ENCODE assay signal across 8 cellular contexts in genomic region chr4:25367004-25367621, GRCh38. TPM values are rescaled to one million over a fixed set of nuclear protein-coding genes. Genes with fewer than 3 reads are reported as not detected.
DNase-seq lines count a peak whose midpoint lies in the region; ATAC-seq and TF ChIP-seq lines count a peak whose summit lies in the region.

No MANE protein-coding gene starts in this region.

- H3K4me3 Mint-ChIP-seq in endothelial cell (ENCODE audit: unreplicated experiment), result no peak overlapping the region

- no peaks in the 10 kb centered on the region for H3K9me3 Mint-ChIP-seq in endothelial cell (ENCODE audit: unreplicated experiment)

- H3K27me3 ChIP-seq in heart right ventricle, result no peaks in the 10 kb centered on the region

- ATAC-seq in heart right ventricle (no peak), HG02885 (IDR thresholded peaks at IDR 0.05; ENCODE audit: poor library complexity, unreplicated experiment) (no peak)

- 83 to 88% methylated on average over 2 of the region's 2 CpGs for WGBS in heart right ventricle, 2 donors

- H3K9me3 ChIP-seq in heart right ventricle, result no peaks in the 10 kb centered on the region

- intact Hi-C loops in heart right ventricle (cut with DNase I), result loop anchor here in 6 of 10 donors (5.0 to 10.0 kb wide), 5 partner anchors 52 to 880 kb away; partner anchors contain the start of genes SEPSECS (in 1 of the 6) and ZCCHC4 (in 1 of the 6)
- intact Hi-C loops in cardiac septum (cut with DNase I), result no loop called here

- DNase-seq in heart right ventricle (no peak), cardiac septum (ENCODE audit: low spot score) (no peak), NCI-H69 (lab: John Stamatoyannopoulos, UW) (peak; percentile 39), endothelial cell (ENCODE audit: low spot score) (no peak), pons (ENCODE audit: low spot score) (peak; percentile 52), HK-2 (ENCODE audit: unreplicated experiment) (no peak)
- DNase-seq in stimulated activated CD4-positive, alpha-beta T cell treated with anti-CD3 and anti-CD28 coated beads, Interleukin-2, amount 100 ng/mL, for 24 hours, result no peak

- H3K4me1 ChIP-seq in heart right ventricle, result no peaks in the 10 kb centered on the region

- no peaks in the 10 kb centered on the region for H3K36me3 Mint-ChIP-seq in endothelial cell (ENCODE audit: low read depth, unreplicated experiment)

- peak; percentile 34 to 74 (median 67) for TF ChIP-seq CTCF in heart right ventricle (IDR thresholded peaks at IDR 0.05)
- peak; percentile 81 for TF ChIP-seq CTCF in endothelial cell (IDR thresholded peaks at IDR 0.05; ENCODE audit: unreplicated experiment)

- H3K27me3 Mint-ChIP-seq in endothelial cell (ENCODE audit: unreplicated experiment), result no peaks in the 10 kb centered on the region

- H3K27ac Mint-ChIP-seq in endothelial cell (ENCODE audit: unreplicated experiment), result no peak overlapping the region

- no peak overlapping the region for H3K27ac ChIP-seq in heart right ventricle

- no peak overlapping the region for H3K4me3 ChIP-seq in heart right ventricle

- H3K36me3 ChIP-seq in heart right ventricle, result peaks cover 0 to 67% (median 14%) of the 10 kb centered on the region in 9 donors

- H3K4me1 Mint-ChIP-seq in endothelial cell (ENCODE audit: unreplicated experiment), result no peaks in the 10 kb centered on the region

RNA-seq across cellular contexts. Expression of gene ANAPC4, which starts 9.9 kb away (rescaled TPM):
- total RNA-seq in heart right ventricle, result 10 to 100 TPM in 9 of 10 donors, 1 to 10 TPM in 1; 9.9 to 13.8 (median 11.5) TPM
- polyA plus RNA-seq in heart right ventricle, result 10 to 100 TPM in 1 of 2 donors, 1 to 10 TPM in 1; 8.2 to 26.7 TPM
- total RNA-seq in cardiac septum, result 14.2 TPM
- 20.1 TPM for total RNA-seq in endothelial cell (ENCODE audit: unreplicated experiment)

RNA-seq across cellular contexts. Expression of gene ZCCHC4, which starts 54.5 kb away (rescaled TPM):
- total RNA-seq in heart right ventricle, result 1 to 10 TPM; 6.8 to 9.6 (median 7.5) TPM
- 10 to 100 TPM in 1 of 2 donors, 1 to 10 TPM in 1; 3.8 to 10.9 TPM for polyA plus RNA-seq in heart right ventricle
- 8.0 TPM for total RNA-seq in cardiac septum
- total RNA-seq in endothelial cell (ENCODE audit: unreplicated experiment), result 9.0 TPM

Comparison
In these comparisons a context has a peak if more than half of its experiments do, and no peak if none do; other contexts are left out.
1. DNase-seq: peak in NCI-H69 (single experiment) and pons (single experiment); none in heart right ventricle (0 of 2), cardiac septum (single experiment), endothelial cell (single experiment), stimulated activated CD4-positive, alpha-beta T cell treated with anti-CD3 and anti-CD28 coated beads, Interleukin-2, amount 100 ng/mL, for 24 hours (0 of 2) and HK-2 (single experiment).